ENCODE assay signal across 1 cellular context in genomic region chr16:87317766-87318121, GRCh38.
A peak's percentile ranks its signal among the peaks of the same experiment; 100 is the strongest.
TF ChIP-seq lines count a peak whose summit lies in the region.

No MANE protein-coding gene starts in this region.

TF ChIP-seq in HepG2, 621 proteins besides CTCF, POLR2A, EP300 and RAD21 (continued from another document):
- TF ChIP-seq ZNF383 (CRISPR knock-in tag; IDR thresholded peaks at IDR 0.05; ENCODE audit: borderline replicate concordance) (no peak), NR1H2 (CRISPR knock-in tag; IDR thresholded peaks at IDR 0.05; ENCODE audit: borderline replicate concordance, low read depth) (0 out of 2 replicates have a peak, but pooled peaks have one; percentile 12), THRA (CRISPR knock-in tag; IDR thresholded peaks at IDR 0.05; ENCODE audit: borderline replicate concordance) (no peak), ZNF20 (CRISPR knock-in tag; IDR thresholded peaks at IDR 0.05) (0 out of 2 replicates have a peak, but pooled peaks have one; percentile 21), BATF2 (CRISPR knock-in tag; IDR thresholded peaks at IDR 0.05) (no peak), TBX3 (IDR thresholded peaks at IDR 0.05; ENCODE audit: borderline replicate concordance) (no peak), CAMTA2 (CRISPR knock-in tag; IDR thresholded peaks at IDR 0.05; ENCODE audit: borderline replicate concordance) (no peak), ZNF704 (CRISPR knock-in tag; IDR thresholded peaks at IDR 0.05; ENCODE audit: borderline replicate concordance) (no peak; the same call in 1 of the 2 replicates), HNF4A (CRISPR knock-in tag; IDR thresholded peaks at IDR 0.05) (peak; percentile 9; the same call in 1 of the 2 replicates), ATF1 (CRISPR knock-in tag; IDR thresholded peaks at IDR 0.05) (peak; percentile 37; the same call in 1 of the 2 replicates), ZNF713 (CRISPR knock-in tag; IDR thresholded peaks at IDR 0.05) (no peak), ZNF790 (CRISPR knock-in tag; IDR thresholded peaks at IDR 0.05; ENCODE audit: borderline replicate concordance) (no peak), CHD4 (IDR thresholded peaks at IDR 0.05; ENCODE audit: borderline replicate concordance, low read length) (no peak), POLR2AphosphoS2 (IDR thresholded peaks at IDR 0.05; ENCODE audit: low read depth, low read length) (no peak), TGIF2 (CRISPR knock-in tag; IDR thresholded peaks at IDR 0.05) (no peak), FOXC1 (CRISPR knock-in tag; IDR thresholded peaks at IDR 0.05; ENCODE audit: borderline replicate concordance) (no peak), SAP130 (CRISPR knock-in tag; IDR thresholded peaks at IDR 0.05; ENCODE audit: low read depth) (peak; percentile 12; the same call in 1 of the 2 replicates), TAF1 (CRISPR knock-in tag; IDR thresholded peaks at IDR 0.05) (no peak), ZNF17 (CRISPR knock-in tag; IDR thresholded peaks at IDR 0.05) (no peak), ZFP91 (CRISPR knock-in tag; IDR thresholded peaks at IDR 0.05; ENCODE audit: borderline replicate concordance) (no peak), RAD51 (IDR thresholded peaks at IDR 0.05; ENCODE audit: borderline replicate concordance) (no peak), CREB1 (IDR thresholded peaks at IDR 0.05) (peak; percentile 57), CREB1 (CRISPR knock-in tag; IDR thresholded peaks at IDR 0.05) (no peak), GTF2F1 (IDR thresholded peaks at IDR 0.05; ENCODE audit: low read length) (no peak), ZNF326 (CRISPR knock-in tag; IDR thresholded peaks at IDR 0.05; ENCODE audit: borderline replicate concordance) (no peak), RXRB (CRISPR knock-in tag; IDR thresholded peaks at IDR 0.05; ENCODE audit: borderline replicate concordance) (no peak), MTF2 (CRISPR knock-in tag; IDR thresholded peaks at IDR 0.05; ENCODE audit: borderline replicate concordance) (no peak), ZZZ3 (CRISPR knock-in tag; IDR thresholded peaks at IDR 0.05; ENCODE audit: borderline replicate concordance) (no peak), ZNF605 (CRISPR knock-in tag; IDR thresholded peaks at IDR 0.05) (no peak), ZNF510 (CRISPR knock-in tag; IDR thresholded peaks at IDR 0.05; ENCODE audit: low read depth) (no peak), ZNF891 (CRISPR knock-in tag; IDR thresholded peaks at IDR 0.05) (peak; percentile 3; the same call in 1 of the 2 replicates), ZNF749 (CRISPR knock-in tag; IDR thresholded peaks at IDR 0.05; ENCODE audit: borderline replicate concordance) (no peak), ZNF720 (CRISPR knock-in tag; IDR thresholded peaks at IDR 0.05) (no peak), ATF7-NPFF (CRISPR knock-in tag; IDR thresholded peaks at IDR 0.05; ENCODE audit: low read depth) (no peak), TCF7 (IDR thresholded peaks at IDR 0.05; ENCODE audit: low read depth) (no peak), ZNF354B (CRISPR knock-in tag; IDR thresholded peaks at IDR 0.05) (no peak), FOSL2 (CRISPR knock-in tag; IDR thresholded peaks at IDR 0.05) (no peak), ZNF296 (CRISPR knock-in tag; conservative IDR thresholded peaks at IDR 0.05) (no peak), ZNF441 (CRISPR knock-in tag; IDR thresholded peaks at IDR 0.05; ENCODE audit: borderline replicate concordance) (0 out of 2 replicates have a peak, but pooled peaks have one; percentile 73), ZNF629 (CRISPR knock-in tag; conservative IDR thresholded peaks at IDR 0.05) (no peak), NCOA5 (CRISPR knock-in tag; IDR thresholded peaks at IDR 0.05) (no peak), HMGXB4 (CRISPR knock-in tag; IDR thresholded peaks at IDR 0.05; ENCODE audit: borderline replicate concordance in 1 of 2, low read depth in 1 of 2) (no peak), MTA1 (CRISPR knock-in tag; IDR thresholded peaks at IDR 0.05; ENCODE audit: borderline replicate concordance) (no peak), ZNF678 (CRISPR knock-in tag; IDR thresholded peaks at IDR 0.05) (no peak), NCOA1 (CRISPR knock-in tag; IDR thresholded peaks at IDR 0.05) (no peak), KDM5A (IDR thresholded peaks at IDR 0.05; ENCODE audit: borderline replicate concordance, low read length) (peak; percentile 93; the same call in 1 of the 2 replicates), CC2D1A (CRISPR knock-in tag; IDR thresholded peaks at IDR 0.05) (no peak), SALL2 (CRISPR knock-in tag; IDR thresholded peaks at IDR 0.05) (0 out of 2 replicates have a peak, but pooled peaks have one; percentile 49)
TF ChIP-seq in HepG2: peak in this region for 25.
